ENCODE assay signal across 8 cellular contexts in genomic region chr2:71455741-71456569, GRCh38. TPM values are rescaled to one million over a fixed set of nuclear protein-coding genes. Genes with fewer than 3 reads are reported as not detected.
DNase-seq lines count a peak whose midpoint lies in the region; ATAC-seq and TF ChIP-seq lines count a peak whose summit lies in the region.

No MANE protein-coding gene starts in this region.

- no peaks in the 10 kb centered on the region for H3K9me3 ChIP-seq in SK-N-SH
- H3K9me3 ChIP-seq in ectodermal cell (ENCODE audit: control insufficient read depth, low read length), result no peaks in the 10 kb centered on the region
- no peaks in the 10 kb centered on the region for H3K9me3 ChIP-seq in right lobe of liver

- H3K4me2 ChIP-seq in SK-N-SH, result no peak overlapping the region

- TF ChIP-seq CTCF in SK-N-SH (IDR thresholded peaks at IDR 0.05), result no peak
- TF ChIP-seq CTCF in right lobe of liver (IDR thresholded peaks at IDR 0.05), result no peak

- no peaks in the 10 kb centered on the region for H3K9me2 ChIP-seq in SK-N-SH

- intact Hi-C loops in right lobe of liver (cut with DNase I), result no loop called here

- no peaks in the 10 kb centered on the region for H4K20me1 ChIP-seq in SK-N-SH (ENCODE audit: insufficient read depth)

- WGBS in SK-N-SH (ENCODE audit: low lambda C conversion rate), result 53% methylated on average over 5 of the region's 6 CpGs
- WGBS in ectodermal cell, 2 experiments, result 33 to 42% methylated on average over 6 of the region's 6 CpGs
- WGBS in right lobe of liver (ENCODE audit: insufficient coverage, low coverage, low lambda C conversion rate, missing lambda C conversion rate), result 10% methylated on average over 4 of the region's 6 CpGs

- H3K79me2 ChIP-seq in SK-N-SH (ENCODE audit: insufficient read depth), result no peaks in the 10 kb centered on the region

- H3K27ac ChIP-seq in SK-N-SH (ENCODE audit: low read depth in 2 of 2, low read length in 1 of 2) (no peak overlapping the region), ectodermal cell (ENCODE audit: insufficient read depth, low read depth, low read length, poor library complexity, severe bottlenecking) (peak overlapping the region; percentile 36), right lobe of liver (peak overlapping the region in 2 of 3 donors; percentile 72 to 75)

- H3K4me1 ChIP-seq in SK-N-SH (ENCODE audit: control insufficient read depth in 1 of 2, insufficient read depth in 2 of 2, low read depth in 1 of 2, low read length in 1 of 2), result peaks cover 0 to 40% of the 10 kb centered on the region in 2 experiments; a peak in 1 of 4 replicates
- peaks cover 27% of the 10 kb centered on the region for H3K4me1 ChIP-seq in ectodermal cell (ENCODE audit: control insufficient read depth, insufficient read depth, low read length)
- H3K4me1 ChIP-seq in right lobe of liver, result peaks cover 0 to 74% (median 26%) of the 10 kb centered on the region in 4 donors

- DNase-seq in SK-N-SH (peak; percentile 63), right lobe of liver (peak; percentile 74 to 93 (median 89)), ureter (ENCODE audit: low spot score) (peak; percentile 59), T-helper 9 cell (no peak), pons (ENCODE audit: low spot score) (no peak)

- no peak overlapping the region for H3K9ac ChIP-seq in SK-N-SH

- H3F3A ChIP-seq in SK-N-SH (replicated peaks; ENCODE audit: insufficient read depth), result no peaks in the 10 kb centered on the region

- no peak for ATAC-seq in SK-N-SH treated with all-trans-retinoic acid at 6 μM for 48 hours
- ATAC-seq in right lobe of liver, result peak; percentile 53 to 79 (median 68)
- ATAC-seq in HG02840 (IDR thresholded peaks at IDR 0.05; ENCODE audit: low FRiP score, unreplicated experiment), result no peak

- H3K4me3 ChIP-seq in SK-N-SH (ENCODE audit: low read depth in 2 of 2, low read length in 1 of 2), result no peak overlapping the region
- no peak overlapping the region for H3K4me3 ChIP-seq in ectodermal cell (ENCODE audit: insufficient read depth, low read depth, low read length)
- H3K4me3 ChIP-seq in right lobe of liver, result peak overlapping the region in 1 of 3 donors; percentile 3

- TF ChIP-seq POLR2A in right lobe of liver (IDR thresholded peaks at IDR 0.05), result peak; percentile 24

- H3K27me3 ChIP-seq in SK-N-SH (ENCODE audit: insufficient read depth), result 0 out of 2 replicates have a peak, but pooled peaks cover 5% of the 10 kb centered on the region
- peaks cover 30% of the 10 kb centered on the region for H3K27me3 ChIP-seq in ectodermal cell (ENCODE audit: control insufficient read depth, insufficient read depth, low read length, poor library complexity, severe bottlenecking)
- no peaks in the 10 kb centered on the region for H3K27me3 ChIP-seq in right lobe of liver

- POLR2A ChIA-PET in SK-N-SH (lab: Yijun Ruan, JAX), result no interaction called here

- no peaks in the 10 kb centered on the region for H3K36me3 ChIP-seq in SK-N-SH (replicated peaks in 1 of 2; ENCODE audit: control insufficient read depth in 1 of 2, insufficient read depth in 2 of 2, low read length in 1 of 2)
- H3K36me3 ChIP-seq in ectodermal cell (ENCODE audit: control insufficient read depth, insufficient read depth, low read length), result no peaks in the 10 kb centered on the region
- no peaks in the 10 kb centered on the region for H3K36me3 ChIP-seq in right lobe of liver

- H2AFZ ChIP-seq in SK-N-SH (ENCODE audit: low read depth), result peak overlapping the region; percentile 29; the same call in 1 of the 2 replicates

- no peak for TF ChIP-seq RAD21 in SK-N-SH (IDR thresholded peaks at IDR 0.05; ENCODE audit: low read length)

- no peak for TF ChIP-seq EP300 in SK-N-SH (IDR thresholded peaks at IDR 0.05; ENCODE audit: borderline replicate concordance in 1 of 2, low read depth in 1 of 2, low read length in 1 of 2)

- CTCF ChIA-PET in SK-N-SH (lab: Yijun Ruan, JAX), result interaction anchor here (0.7 to 2.3 kb wide), 4 partner anchors 10 to 124 kb away, joined by 3 to 11 read pairs (median 7); partner anchors contain the start of gene ZNF638

TF ChIP-seq in SK-N-SH, 30 proteins besides CTCF, POLR2A, EP300 and RAD21 (continues in another document):
- no peak for TF ChIP-seq REST (IDR thresholded peaks at IDR 0.05; ENCODE audit: low read depth, low read length)
- no peak for TF ChIP-seq GATA2 (CRISPR knock-in tag; IDR thresholded peaks at IDR 0.05)
- no peak for TF ChIP-seq GABPA (IDR thresholded peaks at IDR 0.05; ENCODE audit: low read depth)
- TF ChIP-seq ELF1 (IDR thresholded peaks at IDR 0.05), result no peak
- TF ChIP-seq CHD2 (IDR thresholded peaks at IDR 0.05; ENCODE audit: low read length, partially characterized antibody), result no peak

TF ChIP-seq in SK-N-SH treated with all-trans-retinoic acid at 6 μM for 48 hours, 23 proteins besides CTCF, POLR2A, EP300 and RAD21:
- TF ChIP-seq ZNF565 (CRISPR knock-in tag; conservative IDR thresholded peaks at IDR 0.05; ENCODE audit: low read depth), result no peak
- TF ChIP-seq ZFP3 (CRISPR knock-in tag; IDR thresholded peaks at IDR 0.05), result no peak
- TF ChIP-seq PATZ1 (CRISPR knock-in tag; IDR thresholded peaks at IDR 0.05; ENCODE audit: borderline replicate concordance), result no peak
- TF ChIP-seq PPARA (CRISPR knock-in tag; IDR thresholded peaks at IDR 0.05; ENCODE audit: borderline replicate concordance), result no peak
- no peak for TF ChIP-seq ARNTL (CRISPR knock-in tag; IDR thresholded peaks at IDR 0.05; ENCODE audit: borderline replicate concordance, low read depth)
- TF ChIP-seq CREB5 (CRISPR knock-in tag; IDR thresholded peaks at IDR 0.05; ENCODE audit: low read depth), result no peak
- no peak for TF ChIP-seq SNAI2 (CRISPR knock-in tag; IDR thresholded peaks at IDR 0.05)
- no peak for TF ChIP-seq ZC3H10 (CRISPR knock-in tag; IDR thresholded peaks at IDR 0.05)
- TF ChIP-seq RARB (CRISPR knock-in tag; IDR thresholded peaks at IDR 0.05), result no peak

RNA-seq across cellular contexts. Expression of gene DYSF, which starts 2.6 kb away (rescaled TPM):
- polyA plus RNA-seq in SK-N-SH (2012; rRNA removed), result 0.10 and 0.18 TPM in 2 replicates
- 0.05 and 0.16 TPM in 2 replicates for polyA plus RNA-seq in SK-N-SH (2012; cell fraction: cytosol; rRNA removed)
- 0.67 and 0.73 TPM in 2 replicates for polyA plus RNA-seq in SK-N-SH (2012; cell fraction: nucleus; rRNA removed)
- 2.1 TPM for polyA plus RNA-seq in ectodermal cell (2013, experiment 1 of 4)
- polyA plus RNA-seq in ectodermal cell (2013, experiment 2 of 4), result 1.7 TPM
- polyA plus RNA-seq in ectodermal cell (2013, experiment 3 of 4), result 1.2 TPM
- polyA plus RNA-seq in ectodermal cell (2013, experiment 4 of 4), result 0.97 TPM
- total RNA-seq in right lobe of liver, result 10 to 100 TPM; 21.8 to 55.0 (median 32.9) TPM
- 15.2 TPM for total RNA-seq in ureter

Comparison
In these comparisons a context has a peak if more than half of its experiments do, and no peak if none do; other contexts are left out.
1. DNase-seq: peak in SK-N-SH (single experiment), right lobe of liver (3 of 3) and ureter (single experiment); none in T-helper 9 cell (single experiment) and pons (single experiment).
2. H3K27ac ChIP-seq: peak in ectodermal cell (single experiment) and right lobe of liver (2 of 3); none in SK-N-SH (0 of 2).
3. ATAC-seq: peak in right lobe of liver (4 of 4); none in SK-N-SH treated with all-trans-retinoic acid at 6 μM for 48 hours (single experiment) and HG02840 (single experiment).